23 cellular contexts compared by ENCODE assay signal in genomic region chr9:116516456-116516855, GRCh38.
DNase-seq lines count a peak whose midpoint lies in the region; ATAC-seq and TF ChIP-seq lines count a peak whose summit lies in the region.
"Had no signal": no experiment of that assay in that cellular context is flagged by ENCODE, and none has a peak within 500 bp of the region (broad histone marks: within the 10 kb centered on the region; RNA-seq: fewer than 3 reads in every experiment).

No MANE protein-coding gene starts in this region.

- no peaks in the 10 kb centered on the region; the same call in 1 of the 2 replicates for H3K9me3 ChIP-seq in Caco-2

- no peaks in the 10 kb centered on the region for H3K27me3 ChIP-seq in Caco-2 (replicated peaks; ENCODE audit: control insufficient read depth, insufficient read depth, low read length)
- H3K27me3 ChIP-seq: SJCRH30 had no signal

- no TSS peak for BruUV-seq in Caco-2 (replicated peaks; lab: Mats Ljungman, UMichigan)

- DNase-seq in HK-2 (ENCODE audit: unreplicated experiment) = peak; percentile 22
- DNase-seq in amniotic epithelial cell (ENCODE audit: low read depth) = peak; percentile 37
- DNase-seq in fibroblast of pulmonary artery (ENCODE audit: low read depth) = peak; percentile 20
- peak; percentile 41 for DNase-seq in skeletal muscle cell (ENCODE audit: low read depth)
- no peak for DNase-seq in Caco-2
- no peak for DNase-seq in 8988T
- DNase-seq: CD8-positive, alpha-beta T cell; DMS 273 treated with DMSO at 0.1 percent for 48 hours; DND-41; H7; IMR-90; KG1; NCI-H1105; NCI-H446; NCI-H526; NCI-H82; NK-92 treated with Interleukin-12 subunit alpha and Interleukin-12 subunit beta, amount 100 ng/mL, for 24 hours; PC-3; SJCRH30 had no signal

- no peak overlapping the region for H3K27ac Mint-ChIP-seq in Caco-2 (ENCODE audit: unreplicated experiment)
- H3K27ac Mint-ChIP-seq: B cell; CD8-positive, alpha-beta T cell had no signal

- CTCF ChIA-PET in Caco-2 (lab: Charles Lee) = no interaction called here

- H3K4me3 Mint-ChIP-seq in Caco-2 (ENCODE audit: unreplicated experiment) = no peak overlapping the region
- H3K4me3 Mint-ChIP-seq: B cell; CD8-positive, alpha-beta T cell had no signal

- H3K27me3 Mint-ChIP-seq in Caco-2 (ENCODE audit: insufficient read depth, unreplicated experiment) = no peaks in the 10 kb centered on the region
- H3K27me3 Mint-ChIP-seq: B cell had no signal

- POLR2A ChIA-PET in Caco-2 (lab: Charles Lee) = no interaction called here

- no peaks in the 10 kb centered on the region for H3K36me3 Mint-ChIP-seq in Caco-2 (ENCODE audit: insufficient read depth, unreplicated experiment)

- intact Hi-C loops in Caco-2 (cut with micrococcal nuclease; ENCODE audit: unreplicated experiment) = no loop called here

- ATAC-seq in HG03108 (IDR thresholded peaks at IDR 0.05; ENCODE audit: unreplicated experiment) = no peak
- ATAC-seq: CD8-positive, alpha-beta T cell; PC-3; Right ventricle myocardium inferior; SK-N-SH treated with all-trans-retinoic acid at 6 μM for 48 hours had no signal

- H3K4me1 ChIP-seq in Caco-2 = no peaks in the 10 kb centered on the region
- H3K4me1 ChIP-seq: SJCRH30 had no signal

- no peaks in the 10 kb centered on the region for H3K36me3 ChIP-seq in Caco-2 (ENCODE audit: control insufficient read depth, insufficient read depth, low read length)
- H3K36me3 ChIP-seq: SJCRH30 had no signal

- peaks cover 22% of the 10 kb centered on the region for H3K9me3 Mint-ChIP-seq in Caco-2 (ENCODE audit: unreplicated experiment)

- H3K4me1 Mint-ChIP-seq in Caco-2 (ENCODE audit: low read depth, unreplicated experiment) = no peaks in the 10 kb centered on the region
- H3K4me1 Mint-ChIP-seq: B cell had no signal

- TF ChIP-seq CTCF in fibroblast of pulmonary artery (IDR thresholded peaks at IDR 0.05; ENCODE audit: low read length, missing control alignments) (no peak), Caco-2 (IDR thresholded peaks at IDR 0.05; ENCODE audit: insufficient read depth in 1 of 2, low read depth in 1 of 2, low read length in 1 of 2, severe bottlenecking in 1 of 2, unreplicated experiment in 1 of 2) (no peak)

- no peak overlapping the region for H3K4me3 ChIP-seq in fibroblast of pulmonary artery (replicated peaks; ENCODE audit: low read depth, low read length)
- H3K4me3 ChIP-seq in skeletal muscle cell (ENCODE audit: low read depth, low read length) = no peak overlapping the region
- no peak overlapping the region for H3K4me3 ChIP-seq in Caco-2 (ENCODE audit: low read depth, low read length)
- H3K4me3 ChIP-seq: SJCRH30 had no signal

Comparison
In these comparisons a context has a peak if more than half of its experiments do, and no peak if none do; other contexts are left out.
1. DNase-seq: peak in HK-2 (single experiment), amniotic epithelial cell (single experiment), fibroblast of pulmonary artery (single experiment) and skeletal muscle cell (single experiment); none in Caco-2 (0 of 2) and 8988T (single experiment).